ENCODE assay signal across 20 cellular contexts in genomic region chr22:42142771-42143461, GRCh38. TPM values are rescaled to one million over a fixed set of nuclear protein-coding genes. Genes with fewer than 3 reads are reported as not detected.
DNase-seq lines count a peak whose midpoint lies in the region; ATAC-seq, FAIRE-seq and TF ChIP-seq lines count a peak whose summit lies in the region.
"Had no signal": no experiment of that assay in that cellular context is flagged by ENCODE, and none has a peak within 500 bp of the region (broad histone marks: within the 10 kb centered on the region; RNA-seq: fewer than 3 reads in every experiment).

No MANE protein-coding gene starts in this region.

- POLR2A ChIA-PET in HepG2 (lab: Yijun Ruan, JAX): no interaction called here

- H3K79me2 ChIP-seq in HepG2 (ENCODE audit: insufficient read depth, low read length): no peaks in the 10 kb centered on the region
- no peaks in the 10 kb centered on the region for H3K79me2 ChIP-seq in osteoblast (ENCODE audit: insufficient read depth, low read length)

- TF ChIP-seq POLR2A in HepG2 (IDR thresholded peaks at IDR 0.05; ENCODE audit: insufficient read depth in 1 of 2, low read depth in 2 of 2, low read length in 2 of 2): no peak

- TF ChIP-seq EP300 in HepG2 (IDR thresholded peaks at IDR 0.05; ENCODE audit: low read depth in 2 of 2, low read length in 2 of 2): no peak
- no peak for TF ChIP-seq EP300 in HepG2 (CRISPR knock-in tag; IDR thresholded peaks at IDR 0.05; ENCODE audit: borderline replicate concordance)

- no peak overlapping the region for H2AFZ ChIP-seq in HepG2 (ENCODE audit: low read length)
- H2AFZ ChIP-seq in osteoblast (ENCODE audit: low read length): no peak overlapping the region

- H4K20me1 ChIP-seq in HepG2 (ENCODE audit: insufficient read depth, low read length) (no peaks in the 10 kb centered on the region), osteoblast (ENCODE audit: insufficient read depth, low read length) (no peaks in the 10 kb centered on the region)

- H3K4me2 ChIP-seq in HepG2 (ENCODE audit: low read depth, low read length): no peak overlapping the region
- H3K4me2 ChIP-seq in osteoblast (ENCODE audit: insufficient read depth, low read length): no peak overlapping the region
- H3K4me2 ChIP-seq: A549 had no signal

- no peak overlapping the region for H3K9ac ChIP-seq in HepG2 (ENCODE audit: insufficient read depth, low read depth, low read length)

- H3K36me3 Mint-ChIP-seq in endothelial cell (ENCODE audit: low read depth, unreplicated experiment): peaks cover 21% of the 10 kb centered on the region

- H3K4me1 Mint-ChIP-seq in endothelial cell (ENCODE audit: unreplicated experiment): peaks cover 3% of the 10 kb centered on the region

- H3K4me1 ChIP-seq in HepG2 (ENCODE audit: insufficient read depth, low read length) (peaks cover 16% of the 10 kb centered on the region), osteoblast (ENCODE audit: insufficient read depth, low read length) (no peaks in the 10 kb centered on the region)
- H3K4me1 ChIP-seq: A549 had no signal

- TF ChIP-seq RAD21 in HepG2 (CRISPR knock-in tag; IDR thresholded peaks at IDR 0.05): no peak

- H3K4me3 ChIP-seq in HepG2 (replicated peaks in 1 of 3; ENCODE audit: insufficient read depth in 1 of 3, low read depth in 2 of 3, low read length in 3 of 3) (no peak overlapping the region), osteoblast (ENCODE audit: insufficient read depth, low read length) (no peak overlapping the region)
- H3K4me3 ChIP-seq: A549 had no signal

- DNase-seq in HTR-8/SVneo (ENCODE audit: insufficient read length, low spot score) (no peak), HepG2 (ENCODE audit: low spot score) (no peak), osteoblast (ENCODE audit: insufficient read length, low spot score, missing footprints) (peak; percentile 58), activated gamma-delta T cell (lab: John Stamatoyannopoulos, UW) (no peak), NCI-H1092 (lab: John Stamatoyannopoulos, UW) (no peak), endothelial cell (ENCODE audit: low spot score) (no peak)
- DNase-seq: CD8-positive, alpha-beta T cell; COR-L47; DMS153; DMS79 treated with DMSO at 0.1 percent for 48 hours; EL had no signal

- H3K9me3 Mint-ChIP-seq in endothelial cell (ENCODE audit: unreplicated experiment): no peaks in the 10 kb centered on the region
- H3K9me3 Mint-ChIP-seq: CD8-positive, alpha-beta T cell; IgD-negative memory B cell had no signal

- in situ Hi-C loops in HepG2 (cut with HindIII; ENCODE audit: extremely low pct_ligation_motif_present, low pct_unique_long_range_greater_than_20kb): no loop called here

- no peak for TF ChIP-seq CTCF in HepG2 (CRISPR knock-in tag; IDR thresholded peaks at IDR 0.05)
- no peak for TF ChIP-seq CTCF in osteoblast (IDR thresholded peaks at IDR 0.05; ENCODE audit: extremely low read depth, low read depth, low read length)
- TF ChIP-seq CTCF in endothelial cell (IDR thresholded peaks at IDR 0.05; ENCODE audit: unreplicated experiment): no peak

- no peak overlapping the region for H3K27ac Mint-ChIP-seq in endothelial cell (ENCODE audit: unreplicated experiment)
- H3K27ac Mint-ChIP-seq: CD14-positive monocyte; CD8-positive, alpha-beta T cell; IgD-negative memory B cell had no signal

- no peak overlapping the region for H3K4me3 Mint-ChIP-seq in endothelial cell (ENCODE audit: unreplicated experiment)
- H3K4me3 Mint-ChIP-seq: CD14-positive monocyte; CD8-positive, alpha-beta T cell; IgD-negative memory B cell had no signal

- intact Hi-C loops in HepG2 (cut with micrococcal nuclease; ENCODE audit: unreplicated experiment): no loop called here

- no peak overlapping the region for H3K27ac ChIP-seq in HepG2 (ENCODE audit: extremely low read length, insufficient read depth, low read length)
- H3K27ac ChIP-seq in osteoblast (ENCODE audit: low read depth, low read length): no peak overlapping the region
- H3K27ac ChIP-seq: A549, HL-60 had no signal

- H3K36me3 ChIP-seq in HepG2 (replicated peaks in 1 of 2; ENCODE audit: control insufficient read depth in 1 of 2, insufficient read depth in 2 of 2, low read length in 2 of 2): no peaks in the 10 kb centered on the region
- no peaks in the 10 kb centered on the region for H3K36me3 ChIP-seq in osteoblast (ENCODE audit: insufficient read depth, low read length)

- peaks cover 7% of the 10 kb centered on the region for H3K27me3 Mint-ChIP-seq in endothelial cell (ENCODE audit: unreplicated experiment)
- H3K27me3 Mint-ChIP-seq: IgD-negative memory B cell had no signal

- CTCF ChIA-PET in HepG2 (lab: Yijun Ruan, JAX; ENCODE audit: low intra/inter-chr PET ratio, low total read pairs): no interaction called here

- no peaks in the 10 kb centered on the region for H3K9me3 ChIP-seq in HepG2 (ENCODE audit: low read length)
- no peaks in the 10 kb centered on the region for H3K9me3 ChIP-seq in osteoblast (ENCODE audit: low read depth, low read length)
- H3K9me3 ChIP-seq: A549 had no signal

- no TSS peak for BruUV-seq in HepG2 (replicated peaks; lab: Mats Ljungman, UMichigan)

- peak; percentile 86 for FAIRE-seq in HTR-8/SVneo (lab: Jason Lieb, UNC)
- no peak for FAIRE-seq in HepG2 (lab: Jason Lieb, UNC)
- FAIRE-seq: A549, D721Med, G401.6, GM12891 had no signal

- no peak for ATAC-seq in HepG2
- ATAC-seq: A549; CD8-positive, alpha-beta T cell; HCT116 had no signal

- H3K27me3 ChIP-seq in HepG2 (ENCODE audit: control insufficient read depth in 1 of 2, insufficient read depth in 2 of 2, low read length in 2 of 2): no peaks in the 10 kb centered on the region
- no peaks in the 10 kb centered on the region for H3K27me3 ChIP-seq in osteoblast (ENCODE audit: insufficient read depth, low read length)

- WGBS in HepG2 (ENCODE audit: low lambda C conversion rate): 97% methylated on average over 35 of the region's 54 CpGs

RNA-seq across cellular contexts. Expression of gene CYP2D6, which starts 12.3 kb away (rescaled TPM):
- total RNA-seq in HepG2 (2016; rRNA removed; fragmentation: Illumina TruSeq; extraction: Trizol) (0.18 and 1.0 TPM in 2 replicates), osteoblast (0.29 and 0.36 TPM in 2 replicates), endothelial cell (ENCODE audit: unreplicated experiment) (3.2 TPM)
- 0.53 and 0.61 TPM in 2 replicates for total RNA-seq in HepG2 (2016; cell fraction: cytosol; rRNA removed; fragmentation: Illumina TruSeq; extraction: Trizol; ENCODE audit: low read depth)
- 0.22 and 1.2 TPM in 2 replicates for total RNA-seq in HepG2 (2016; cell fraction: insoluble cytoplasmic fraction; rRNA removed; fragmentation: Illumina TruSeq; extraction: Trizol)
- total RNA-seq in HepG2 (2016; cell fraction: membrane; rRNA removed; fragmentation: Illumina TruSeq; extraction: Trizol): 0.45 and 0.49 TPM in 2 replicates
- 2.1 TPM in 2 replicates for total RNA-seq in HepG2 (2016; cell fraction: nucleus; rRNA removed; fragmentation: Illumina TruSeq; extraction: Trizol)
- polyA plus RNA-seq in HepG2 (2011; rRNA removed): 3.7 and 4.4 TPM in 2 replicates
- polyA plus RNA-seq in HepG2 (2011; cell fraction: cytosol; rRNA removed): 1.6 and 2.3 TPM in 2 replicates
- polyA plus RNA-seq in HepG2 (2011; cell fraction: nucleus; rRNA removed): 30.3 and 32.1 TPM in 2 replicates
- 1.9 and 2.5 TPM in 2 replicates for polyA plus RNA-seq in HepG2 (2012)
- 0.15 and 0.16 TPM in 2 replicates for polyA plus RNA-seq in HepG2 (2016; cell fraction: cytosol; fragmentation: Illumina TruSeq; extraction: Trizol; ENCODE audit: low read depth)
- polyA plus RNA-seq in HepG2 (2016; cell fraction: insoluble cytoplasmic fraction; fragmentation: Illumina TruSeq; extraction: Trizol; ENCODE audit: low read depth): 0.16 and 0.46 TPM in 2 replicates
- polyA plus RNA-seq in HepG2 (2016; cell fraction: membrane; fragmentation: Illumina TruSeq; extraction: Trizol; ENCODE audit: low read depth): 0.27 and 0.41 TPM in 2 replicates
- polyA plus RNA-seq in HepG2 (2016; cell fraction: nucleus; fragmentation: Illumina TruSeq; extraction: Trizol; ENCODE audit: insufficient read depth, low read depth): 3.2 and 4.0 TPM in 2 replicates
- polyA minus RNA-seq in HepG2 (2011; rRNA and poly(A)+ RNA removed; ENCODE audit: low replicate concordance): 1.3 and 4.2 TPM in 2 replicates
- polyA minus RNA-seq in HepG2 (2011; cell fraction: cytosol; rRNA and poly(A)+ RNA removed): 1.5 and 1.8 TPM in 2 replicates
- polyA minus RNA-seq in HepG2 (2011; cell fraction: nucleus; rRNA and poly(A)+ RNA removed): 6.4 and 6.7 TPM in 2 replicates
- total RNA-seq: H4 had no signal
- polyA plus RNA-seq: CD14-positive monocyte, IgD-negative memory B cell had no signal

RNA-seq across cellular contexts. Expression of gene NDUFA6, which starts 52.3 kb away (rescaled TPM):
- total RNA-seq in HepG2 (2016; rRNA removed; fragmentation: Illumina TruSeq; extraction: Trizol) (87.8 and 107 TPM in 2 replicates), osteoblast (33.0 and 41.6 TPM in 2 replicates), endothelial cell (ENCODE audit: unreplicated experiment) (54.9 TPM)
- total RNA-seq in HepG2 (2016; cell fraction: cytosol; rRNA removed; fragmentation: Illumina TruSeq; extraction: Trizol; ENCODE audit: low read depth): 30.3 and 32.0 TPM in 2 replicates
- total RNA-seq in HepG2 (2016; cell fraction: insoluble cytoplasmic fraction; rRNA removed; fragmentation: Illumina TruSeq; extraction: Trizol): 97.5 and 126 TPM in 2 replicates
- total RNA-seq in HepG2 (2016; cell fraction: membrane; rRNA removed; fragmentation: Illumina TruSeq; extraction: Trizol): 35.9 and 38.9 TPM in 2 replicates
- total RNA-seq in HepG2 (2016; cell fraction: nucleus; rRNA removed; fragmentation: Illumina TruSeq; extraction: Trizol): 42.2 and 49.2 TPM in 2 replicates
- polyA plus RNA-seq in HepG2 (2011; rRNA removed): 64.4 and 68.5 TPM in 2 replicates
- 57.0 and 63.1 TPM in 2 replicates for polyA plus RNA-seq in HepG2 (2011; cell fraction: cytosol; rRNA removed)
- 12.8 and 16.1 TPM in 2 replicates for polyA plus RNA-seq in HepG2 (2011; cell fraction: nucleus; rRNA removed)
- 89.3 and 94.8 TPM in 2 replicates for polyA plus RNA-seq in HepG2 (2012)
- 38.8 and 39.9 TPM in 2 replicates for polyA plus RNA-seq in HepG2 (2016; cell fraction: cytosol; fragmentation: Illumina TruSeq; extraction: Trizol; ENCODE audit: low read depth)
- polyA plus RNA-seq in HepG2 (2016; cell fraction: insoluble cytoplasmic fraction; fragmentation: Illumina TruSeq; extraction: Trizol; ENCODE audit: low read depth): 148 TPM in 2 replicates
- polyA plus RNA-seq in HepG2 (2016; cell fraction: membrane; fragmentation: Illumina TruSeq; extraction: Trizol; ENCODE audit: low read depth): 33.5 and 37.6 TPM in 2 replicates
- 91.1 and 93.0 TPM in 2 replicates for polyA plus RNA-seq in HepG2 (2016; cell fraction: nucleus; fragmentation: Illumina TruSeq; extraction: Trizol; ENCODE audit: insufficient read depth, low read depth)
- polyA minus RNA-seq in HepG2 (2011; rRNA and poly(A)+ RNA removed; ENCODE audit: low replicate concordance): 16.6 and 26.0 TPM in 2 replicates
- polyA minus RNA-seq in HepG2 (2011; cell fraction: cytosol; rRNA and poly(A)+ RNA removed): 16.4 and 21.7 TPM in 2 replicates
- polyA minus RNA-seq in HepG2 (2011; cell fraction: nucleus; rRNA and poly(A)+ RNA removed): 16.2 and 17.2 TPM in 2 replicates
